ENCODE assay signal across 1 cellular context in genomic region chr19:49498475-49498874, GRCh38.
TF ChIP-seq lines count a peak whose summit lies in the region.

No MANE protein-coding gene starts in this region.

TF ChIP-seq in HEK293, 187 proteins besides CTCF, POLR2A, EP300 and RAD21 (continued from another document):
- no peak for TF ChIP-seq REST (tag by site-specific recombination; IDR thresholded peaks at IDR 0.05)
- no peak for TF ChIP-seq ZNF398 (tag by site-specific recombination; IDR thresholded peaks at IDR 0.05)
